In genomic region chr19:31537902-31538301, GRCh38 we compare ENCODE assay signal across 6 cellular contexts.
DNase-seq lines count a peak whose midpoint lies in the region; ATAC-seq, FAIRE-seq and TF ChIP-seq lines count a peak whose summit lies in the region.
"Not testable (repeated sequence)": the region's sequence is repeated elsewhere in the genome, so short reads cannot be mapped to it uniquely, and the experiment has no call there.

No MANE protein-coding gene starts in this region.

- not testable (repeated sequence) for H3K27ac Mint-ChIP-seq in endodermal cell; osteocyte (ENCODE audit: unreplicated experiment)

- TF ChIP-seq RAD21 in K562 (CRISPR knock-in tag; conservative IDR thresholded peaks at IDR 0.05 in 1 of 2, IDR thresholded peaks at IDR 0.05 in 1 of 2), result not testable (repeated sequence)

- not testable (repeated sequence) for H3K4me2 ChIP-seq in K562 (ENCODE audit: insufficient read depth, low read length)

- ATAC-seq in K562, result not testable (repeated sequence)

- FAIRE-seq in K562 (lab: Jason Lieb, UNC), result not testable (repeated sequence)

- POLR2A ChIA-PET in K562 (lab: Yijun Ruan, JAX), result not testable (repeated sequence)

- CTCF ChIA-PET in K562 (lab: Yijun Ruan, JAX; ENCODE audit: low intra/inter-chr PET ratio), result not testable (repeated sequence)

- not testable (repeated sequence) for TF ChIP-seq CTCF in K562 (IDR thresholded peaks at IDR 0.05 in 2 of 3, conservative IDR thresholded peaks at IDR 0.05 in 1 of 3; ENCODE audit: insufficient read depth in 2 of 3, low read depth in 1 of 3, low read length in 3 of 3); endodermal cell (conservative IDR thresholded peaks at IDR 0.05); right atrium auricular region (IDR thresholded peaks at IDR 0.05); osteocyte (IDR thresholded peaks at IDR 0.05)

- H3K27ac ChIP-seq in K562 (ENCODE audit: extremely low read depth, low read depth, low read length); endodermal cell (ENCODE audit: low read depth, low read length); right atrium auricular region: not testable (repeated sequence)

- not testable (repeated sequence) for H3K9me1 ChIP-seq in K562 (ENCODE audit: control insufficient read depth, insufficient read depth, low read length)

- DNase-seq in KBM-7 (peak; percentile 6), OCI-M1 (lab: John Stamatoyannopoulos, UW) (peak; percentile 28), K562 (ENCODE audit: extremely low read depth in 1 of 4, low spot score in 3 of 4) (peak in 1 of 4 experiments; percentile 7), endodermal cell (peak; percentile 16), right atrium auricular region (ENCODE audit: low spot score) (peak; percentile 21), osteocyte (ENCODE audit: extremely low spot score, unreplicated experiment) (peak; percentile 1)

- 0% methylated on average over 5 of the region's 5 CpGs for WGBS in K562 (ENCODE audit: insufficient coverage, low coverage, missing lambda C conversion rate)
- WGBS in endodermal cell (ENCODE audit: insufficient coverage in 1 of 2, insufficient read length in 1 of 2), 2 experiments, result 86 to 100% methylated on average over 1 to 5 of the region's 5 CpGs

- not testable (repeated sequence) for H3K9me3 ChIP-seq in K562 (replicated peaks; ENCODE audit: control insufficient read depth, insufficient read depth, low read depth, low read length); endodermal cell (ENCODE audit: control insufficient read depth, low read length); right atrium auricular region

- not testable (repeated sequence) for H3K4me3 Mint-ChIP-seq in endodermal cell; osteocyte (ENCODE audit: unreplicated experiment)

- not testable (repeated sequence) for H2AFZ ChIP-seq in K562 (ENCODE audit: low read depth, low read length)

- TF ChIP-seq POLR2A in K562 (conservative IDR thresholded peaks at IDR 0.05), result not testable (repeated sequence)

- H3K27me3 Mint-ChIP-seq in endodermal cell (ENCODE audit: insufficient read depth); osteocyte (ENCODE audit: unreplicated experiment): not testable (repeated sequence)

- not testable (repeated sequence) for H3K4me1 ChIP-seq in K562 (replicated peaks in 1 of 2; ENCODE audit: control insufficient read depth in 2 of 2, insufficient read depth in 2 of 2, low read length in 2 of 2); endodermal cell (ENCODE audit: control insufficient read depth, insufficient read depth, low read length); right atrium auricular region

- H3K36me3 ChIP-seq in K562 (ENCODE audit: control insufficient read depth, insufficient read depth, low read length); endodermal cell (ENCODE audit: control insufficient read depth, insufficient read depth, low read length); right atrium auricular region: not testable (repeated sequence)

- H3K36me3 Mint-ChIP-seq in endodermal cell (ENCODE audit: low read depth); osteocyte (ENCODE audit: unreplicated experiment): not testable (repeated sequence)

- in situ Hi-C loops in KBM-7 (cut with MboI; ENCODE audit: low pct_unique_long_range_greater_than_20kb, low sequenced_read_pairs); K562 (cut with MboI): not testable (repeated sequence)

- H3K9me3 Mint-ChIP-seq in endodermal cell, result not testable (repeated sequence)
- peaks cover 15% of the 10 kb centered on the region for H3K9me3 Mint-ChIP-seq in osteocyte (ENCODE audit: unreplicated experiment)

- not testable (repeated sequence) for H3K79me2 ChIP-seq in K562 (ENCODE audit: control insufficient read depth, insufficient read depth, low read length)

- not testable (repeated sequence) for H3K4me3 ChIP-seq in K562; endodermal cell (ENCODE audit: low read length); right atrium auricular region

- TF ChIP-seq EP300 in K562 (IDR thresholded peaks at IDR 0.05; ENCODE audit: low read length), result not testable (repeated sequence)

- not testable (repeated sequence) for H3K27me3 ChIP-seq in K562 (ENCODE audit: control insufficient read depth in 2 of 2, insufficient read depth in 2 of 2, low read length in 2 of 2); endodermal cell (ENCODE audit: control insufficient read depth, insufficient read depth, low read length, poor library complexity, severe bottlenecking); right atrium auricular region

- not testable (repeated sequence) for BruUV-seq in K562 (replicated peaks; lab: Mats Ljungman, UMichigan)

- not testable (repeated sequence) for H4K20me1 ChIP-seq in K562 (replicated peaks; ENCODE audit: control insufficient read depth, insufficient read depth, low read length)

- H3K9ac ChIP-seq in K562 (ENCODE audit: insufficient read depth in 1 of 2, low read depth in 2 of 2, low read length in 2 of 2); endodermal cell (ENCODE audit: extremely low read depth, low read length, poor library complexity, severe bottlenecking): not testable (repeated sequence)

- intact Hi-C loops in K562 (cut with micrococcal nuclease), result not testable (repeated sequence)

- H3K4me1 Mint-ChIP-seq in endodermal cell, result peaks cover 35% of the 10 kb centered on the region
- not testable (repeated sequence) for H3K4me1 Mint-ChIP-seq in osteocyte (ENCODE audit: unreplicated experiment)

TF ChIP-seq in K562, 482 proteins besides CTCF, POLR2A, EP300 and RAD21:
- TF ChIP-seq EGR1 (conservative IDR thresholded peaks at IDR 0.05), result peak; percentile 68
